14 cellular contexts compared by ENCODE assay signal in genomic region chr15:100060276-100060926, GRCh38.
A peak's percentile ranks its signal among the peaks of the same experiment; 100 is the strongest.
DNase-seq lines count a peak whose midpoint lies in the region; ATAC-seq and TF ChIP-seq lines count a peak whose summit lies in the region.
"Had no signal": no experiment of that assay in that cellular context is flagged by ENCODE, and none has a peak within 500 bp of the region (broad histone marks: within the 10 kb centered on the region; RNA-seq: fewer than 3 reads in every experiment).

No MANE protein-coding gene starts in this region.

- peak overlapping the region; percentile 34 to 51 for H3K27ac ChIP-seq in ascending aorta
- no peak overlapping the region for H3K27ac ChIP-seq in prostate gland
- no peak overlapping the region for H3K27ac ChIP-seq in vagina
- H3K27ac ChIP-seq in coronary artery, result peak overlapping the region in 1 of 2 donors; percentile 32
- H3K27ac ChIP-seq: KMS-11, parathyroid adenoma had no signal

- TF ChIP-seq POLR2A in prostate gland (IDR thresholded peaks at IDR 0.05) (no peak), vagina (IDR thresholded peaks at IDR 0.05) (no peak)

- H3K4me3 ChIP-seq in ascending aorta (no peak overlapping the region), prostate gland (no peak overlapping the region), vagina (no peak overlapping the region), coronary artery (no peak overlapping the region)

- no peak for TF ChIP-seq CTCF in GM10248 (IDR thresholded peaks at IDR 0.05; ENCODE audit: control extremely low read depth, extremely low read depth, low read depth, missing control alignments)
- TF ChIP-seq CTCF in ascending aorta (IDR thresholded peaks at IDR 0.05), result no peak
- no peak for TF ChIP-seq CTCF in prostate gland (IDR thresholded peaks at IDR 0.05)
- TF ChIP-seq CTCF in vagina (IDR thresholded peaks at IDR 0.05), result no peak
- no peak for TF ChIP-seq CTCF in coronary artery (IDR thresholded peaks at IDR 0.05)

- DNase-seq in GM10248 (ENCODE audit: extremely low spot score), result peak; percentile 4
- DNase-seq in ascending aorta (ENCODE audit: low spot score in 2 of 2), result no peak
- no peak for DNase-seq in left cardiac atrium
- peak; percentile 91 for DNase-seq in prostate gland (ENCODE audit: low spot score)
- DNase-seq in vagina (ENCODE audit: extremely low spot score in 2 of 2), result no peak
- no peak for DNase-seq in DMS 273 (lab: John Stamatoyannopoulos, UW; ENCODE audit: unreplicated experiment)
- no peak for DNase-seq in coronary artery (ENCODE audit: low spot score)
- DNase-seq: activated CD4-positive, CD25-positive, alpha-beta regulatory T cell; activated T-cell treated with anti-CD3 and anti-CD28 coated beads, Interleukin-2, amount 50 U/mL, for 72 hours; GOT3; NCI-H2171 had no signal

- no peaks in the 10 kb centered on the region for H3K9me3 ChIP-seq in ascending aorta
- H3K9me3 ChIP-seq in prostate gland, result no peaks in the 10 kb centered on the region
- no peaks in the 10 kb centered on the region for H3K9me3 ChIP-seq in vagina

- CTCF ChIA-PET in GM10248 (lab: Yijun Ruan, JAX), result no interaction called here

- peaks cover 0 to 10% of the 10 kb centered on the region in 2 donors for H3K4me1 ChIP-seq in ascending aorta
- H3K4me1 ChIP-seq in prostate gland (replicated peaks), result no peaks in the 10 kb centered on the region
- H3K4me1 ChIP-seq in vagina, result no peaks in the 10 kb centered on the region
- H3K4me1 ChIP-seq: parathyroid adenoma had no signal

- POLR2A ChIA-PET in GM10248 (lab: Yijun Ruan, JAX), result no interaction called here

- H3K36me3 ChIP-seq in ascending aorta, result no peaks in the 10 kb centered on the region
- H3K36me3 ChIP-seq in prostate gland, result no peaks in the 10 kb centered on the region
- no peaks in the 10 kb centered on the region for H3K36me3 ChIP-seq in vagina

- ATAC-seq in left cardiac atrium (peak; percentile 40 to 71), GM21423 (IDR thresholded peaks at IDR 0.05; ENCODE audit: unreplicated experiment) (no peak)
- ATAC-seq: activated T-cell treated with anti-CD3 and anti-CD28 coated beads, Interleukin-2, amount 50 U/mL, for 72 hours had no signal

- 31% methylated on average over 10 of the region's 10 CpGs for WGBS in prostate gland

- intact Hi-C loops in ascending aorta (cut with DNase I), result no loop called here
- intact Hi-C loops in left cardiac atrium (cut with DNase I), result no loop called here
- intact Hi-C loops in prostate gland (cut with DNase I), result no loop called here
- intact Hi-C loops in vagina (cut with DNase I), result no loop called here

- no peaks in the 10 kb centered on the region for H3K27me3 ChIP-seq in ascending aorta
- H3K27me3 ChIP-seq in prostate gland (replicated peaks; ENCODE audit: insufficient read depth), result no peaks in the 10 kb centered on the region
- H3K27me3 ChIP-seq in vagina, result no peaks in the 10 kb centered on the region

Comparison
In these comparisons a context has a peak if more than half of its experiments do, and no peak if none do; other contexts are left out.
1. DNase-seq: peak in GM10248 (single experiment) and prostate gland (single experiment); none in ascending aorta (0 of 2), left cardiac atrium (single experiment), vagina (0 of 2), DMS 273 (single experiment) and coronary artery (single experiment).
2. H3K27ac ChIP-seq: peak in ascending aorta (2 of 2); none in prostate gland (0 of 2) and vagina (single experiment).